Comparison of ENCODE assay signal across 8 cellular contexts in genomic region chr10:79292789-79293746, GRCh38. TPM values are rescaled to one million over a fixed set of nuclear protein-coding genes. Genes with fewer than 3 reads are reported as not detected.
DNase-seq lines count a peak whose midpoint lies in the region; ATAC-seq, FAIRE-seq and TF ChIP-seq lines count a peak whose summit lies in the region.

No MANE protein-coding gene starts in this region.

- in situ Hi-C loops in astrocyte of the cerebellum (cut with HindIII; ENCODE audit: low sequenced_read_pairs): no loop called here

- peak; percentile 27 for FAIRE-seq in urothelium cell line (lab: Jason Lieb, UNC)

- peak; percentile 63 for ATAC-seq in left lobe of liver
- ATAC-seq in GM21723 (IDR thresholded peaks at IDR 0.05; ENCODE audit: unreplicated experiment): no peak
- no peak for ATAC-seq in HG02642 (IDR thresholded peaks at IDR 0.05; ENCODE audit: poor library complexity, unreplicated experiment)

- DNase-seq in GM03348 (ENCODE audit: low spot score) (peak; percentile 63), NCI-H460 (ENCODE audit: extremely low read depth, low read depth) (peak; percentile 18), astrocyte of the cerebellum (ENCODE audit: low read depth) (no peak), left lobe of liver (ENCODE audit: low spot score) (no peak), urothelium cell line (ENCODE audit: low spot score) (peak; percentile 58), NCI-H2171 treated with DMSO at 0.1 percent for 48 hours (lab: John Stamatoyannopoulos, UW) (no peak)

- TF ChIP-seq CTCF in astrocyte of the cerebellum (IDR thresholded peaks at IDR 0.05; ENCODE audit: low read depth, low read length, missing control alignments): peak; percentile 52

- H3K4me3 ChIP-seq in astrocyte of the cerebellum (ENCODE audit: low read depth, low read length): no peak overlapping the region

RNA-seq across cellular contexts. Expression of gene PPIF, which starts 54.2 kb away (rescaled TPM):
- 84.5 and 96.5 TPM in 2 replicates for total RNA-seq in NCI-H460 (2014; rRNA removed; shearing (Covaris generic))
- 234 and 261 TPM in 2 replicates for polyA plus RNA-seq in NCI-H460 (2014; cell fraction: nucleus; rRNA removed)
- total RNA-seq in left lobe of liver: 93.4 TPM

Comparison
In these comparisons a context has a peak if more than half of its experiments do, and no peak if none do; other contexts are left out.
1. DNase-seq: peak in GM03348 (single experiment), NCI-H460 (single experiment) and urothelium cell line (single experiment); none in astrocyte of the cerebellum (single experiment), left lobe of liver (single experiment) and NCI-H2171 treated with DMSO at 0.1 percent for 48 hours (single experiment).